In genomic region chr2:240597054-240597418, GRCh38 we compare ENCODE assay signal across 25 cellular contexts. TPM values are rescaled to one million over a fixed set of nuclear protein-coding genes. Genes with fewer than 3 reads are reported as not detected.
DNase-seq lines count a peak whose midpoint lies in the region; ATAC-seq, FAIRE-seq and TF ChIP-seq lines count a peak whose summit lies in the region.
"Had no signal": no experiment of that assay in that cellular context is flagged by ENCODE, and none has a peak within 500 bp of the region (broad histone marks: within the 10 kb centered on the region; RNA-seq: fewer than 3 reads in every experiment).

No MANE protein-coding gene starts in this region.

- no peak for ATAC-seq in activated CD4-positive, CD25-positive, alpha-beta regulatory T cell treated with anti-CD3 and anti-CD28 coated beads, Interleukin-2, amount 50 U/mL, for 24 hours
- no peak for ATAC-seq in sciatic nerve
- ATAC-seq in HG03354 (IDR thresholded peaks at IDR 0.05; ENCODE audit: poor library complexity, severe bottlenecking, unreplicated experiment) = no peak
- ATAC-seq: activated CD8-positive, alpha-beta T cell treated with anti-CD3 and anti-CD28 coated beads for 36 hours; stimulated activated naive CD8-positive, alpha-beta T cell treated with anti-CD3 and anti-CD28 coated beads, Interleukin-15, Interleukin-2, amounts not matched to agents 100 U/mL and 50 U/mL, for 24 hours; T-cell had no signal

- peaks cover 0 to 2% (median 0%) of the 10 kb centered on the region in 3 donors for H3K27me3 Mint-ChIP-seq in CD14-positive monocyte (ENCODE audit: low read depth in 3 of 3)
- H3K27me3 Mint-ChIP-seq: activated CD8-positive, alpha-beta T cell treated with anti-CD3 and anti-CD28 coated beads for 36 hours; T-cell had no signal

- no peaks in the 10 kb centered on the region for H3K4me1 ChIP-seq in kidney (ENCODE audit: control insufficient read depth in 1 of 2, insufficient read depth in 1 of 2, low read depth in 1 of 2, low read length in 2 of 2)
- H3K4me1 ChIP-seq: SJCRH30 had no signal

- H3K9ac ChIP-seq in kidney (ENCODE audit: low read length in 2 of 2) = no peak overlapping the region

- H3K9me3 ChIP-seq in kidney (ENCODE audit: control insufficient read depth in 1 of 2, low read length in 2 of 2) = no peaks in the 10 kb centered on the region
- H3K9me3 ChIP-seq: ascending aorta, neutrophil, SJCRH30, tibial artery had no signal

- intact Hi-C loops in CD14-positive monocyte (cut with micrococcal nuclease) = no loop called here
- intact Hi-C loops in kidney (cut with DNase I) = no loop called here
- intact Hi-C loops in sciatic nerve (cut with DNase I) = no loop called here

- H3K27ac Mint-ChIP-seq in CD14-positive monocyte = peak overlapping the region in 1 of 7 donors; percentile 30
- H3K27ac Mint-ChIP-seq: activated CD8-positive, alpha-beta T cell treated with anti-CD3 and anti-CD28 coated beads for 36 hours; activated naive CD4-positive, alpha-beta T cell treated with anti-CD3 and anti-CD28 coated beads for 36 hours; T-cell had no signal

- peak; percentile 17 for DNase-seq in activated CD4-positive, CD25-positive, alpha-beta regulatory T cell treated with anti-CD3 and anti-CD28 coated beads, Interleukin-2, amount 50 U/mL, for 72 hours
- DNase-seq in CD14-positive monocyte (ENCODE audit: low spot score) (peak; percentile 39), kidney (peak; percentile 56), sciatic nerve (ENCODE audit: low spot score) (peak; percentile 50), SIG-M5 (lab: John Stamatoyannopoulos, UW) (no peak), NCI-H748 (lab: John Stamatoyannopoulos, UW; ENCODE audit: unreplicated experiment) (no peak)
- DNase-seq: activated CD4-positive, alpha-beta T cell treated with anti-CD3 and anti-CD28 coated beads for 1 hour; activated CD8-positive, alpha-beta T cell treated with anti-CD3 and anti-CD28 coated beads for 36 hours; activated naive CD4-positive, alpha-beta T cell treated with anti-CD3 and anti-CD28 coated beads for 36 hours; central memory CD4-positive, alpha-beta T cell; COR-L47; GDM1; islet precursor cell; NCI-H2081 treated with DMSO at 0.1 percent for 48 hours; PC-9; SJCRH30; stimulated activated naive CD8-positive, alpha-beta T cell treated with anti-CD3 and anti-CD28 coated beads, Interleukin-15, Interleukin-2, amounts not matched to agents 100 U/mL and 50 U/mL, for 24 hours; T-cell had no signal

- H3K4me1 Mint-ChIP-seq in CD14-positive monocyte = no peaks in the 10 kb centered on the region

- H3K9me3 Mint-ChIP-seq in CD14-positive monocyte = no peaks in the 10 kb centered on the region
- H3K9me3 Mint-ChIP-seq: activated CD8-positive, alpha-beta T cell treated with anti-CD3 and anti-CD28 coated beads for 36 hours; activated naive CD4-positive, alpha-beta T cell treated with anti-CD3 and anti-CD28 coated beads for 36 hours; T-cell had no signal

- no peak overlapping the region for H3K27ac ChIP-seq in kidney (ENCODE audit: low read depth in 2 of 2, low read length in 2 of 2)
- H3K27ac ChIP-seq: 22Rv1, ascending aorta, neutrophil, PC-9, SJCRH30 had no signal

- no peak overlapping the region for H3K4me3 Mint-ChIP-seq in CD14-positive monocyte
- H3K4me3 Mint-ChIP-seq: activated CD8-positive, alpha-beta T cell treated with anti-CD3 and anti-CD28 coated beads for 36 hours; activated naive CD4-positive, alpha-beta T cell treated with anti-CD3 and anti-CD28 coated beads for 36 hours; T-cell had no signal

- no peak for FAIRE-seq in kidney (lab: Jason Lieb, UNC)
- FAIRE-seq: endothelial cell of umbilical vein had no signal

- H3K4me3 ChIP-seq in kidney (ENCODE audit: low read length in 2 of 2) = no peak overlapping the region
- H3K4me3 ChIP-seq: PC-9, SJCRH30 had no signal

- peaks cover 43 to 84% of the 10 kb centered on the region in 2 donors for H3K36me3 Mint-ChIP-seq in CD14-positive monocyte
- H3K36me3 Mint-ChIP-seq: T-cell had no signal

- peaks cover 6 to 8% of the 10 kb centered on the region in 2 donors for H3K36me3 ChIP-seq in kidney (ENCODE audit: control insufficient read depth in 1 of 2, insufficient read depth in 2 of 2, low read length in 2 of 2)

- TF ChIP-seq CTCF in CD14-positive monocyte (IDR thresholded peaks at IDR 0.05) = no peak
- no peak for TF ChIP-seq CTCF in kidney (IDR thresholded peaks at IDR 0.05; ENCODE audit: borderline replicate concordance, extremely low read depth, insufficient read depth)

RNA-seq across cellular contexts. Expression of gene CAPN10, which starts 10.5 kb away (rescaled TPM):
- polyA plus RNA-seq in CD14-positive monocyte (1 to 10 TPM; 7.3 to 7.4 TPM), kidney (ENCODE audit: insufficient read depth, low read depth, low replicate concordance) (26.3 TPM)
- total RNA-seq in kidney (50.9 TPM), sciatic nerve (37.2 TPM)

RNA-seq across cellular contexts. Expression of gene GPR35, which starts 28.2 kb away (rescaled TPM):
- polyA plus RNA-seq in CD14-positive monocyte (10 to 100 TPM; 30.6 to 36.3 TPM), kidney (ENCODE audit: insufficient read depth, low read depth, low replicate concordance) (1.7 TPM)
- total RNA-seq in kidney (6.7 TPM), sciatic nerve (3.2 TPM)
- total RNA-seq: ascending aorta had no signal

RNA-seq across cellular contexts. Expression of gene RNPEPL1, which starts 28.8 kb away (rescaled TPM):
- polyA plus RNA-seq in CD14-positive monocyte = 10 to 100 TPM; 15.4 to 36.4 TPM
- total RNA-seq in kidney = 77.4 TPM
- 65.4 TPM for polyA plus RNA-seq in kidney (ENCODE audit: insufficient read depth, low read depth, low replicate concordance)
- 38.8 TPM for total RNA-seq in sciatic nerve

RNA-seq across cellular contexts. Expression of gene DUSP28, which starts 36.9 kb away (rescaled TPM):
- polyA plus RNA-seq in CD14-positive monocyte (10 to 100 TPM; 17.1 to 17.7 TPM), kidney (ENCODE audit: insufficient read depth, low read depth, low replicate concordance) (5.9 TPM)
- total RNA-seq in kidney (7.0 TPM), sciatic nerve (4.5 TPM)

RNA-seq across cellular contexts. Expression of gene ANKMY1, which starts 39.2 kb away (rescaled TPM):
- polyA plus RNA-seq in CD14-positive monocyte (1 to 10 TPM; 2.1 to 2.9 TPM), kidney (ENCODE audit: insufficient read depth, low read depth, low replicate concordance) (3.0 TPM)
- total RNA-seq in kidney (22.1 TPM), sciatic nerve (30.7 TPM)

Comparison
In these comparisons a context has a peak if more than half of its experiments do, and no peak if none do; other contexts are left out.
1. DNase-seq: peak in activated CD4-positive, CD25-positive, alpha-beta regulatory T cell treated with anti-CD3 and anti-CD28 coated beads, Interleukin-2, amount 50 U/mL, for 72 hours (single experiment), CD14-positive monocyte (single experiment), kidney (single experiment) and sciatic nerve (single experiment); none in SIG-M5 (single experiment) and NCI-H748 (single experiment).